ENCODE assay signal across 8 cellular contexts in genomic region chr1:45205000-45205909, GRCh38.
DNase-seq lines count a peak whose midpoint lies in the region; ATAC-seq and TF ChIP-seq lines count a peak whose summit lies in the region.

No MANE protein-coding gene starts in this region.

- peak overlapping the region; percentile 94 for H3K4me3 ChIP-seq in WERI-Rb-1 (ENCODE audit: low read depth, low read length)

- H3K27me3 ChIP-seq in WERI-Rb-1 (ENCODE audit: insufficient read depth, low read depth, severe bottlenecking) = no peaks in the 10 kb centered on the region

- H3K36me3 Mint-ChIP-seq in effector memory CD8-positive, alpha-beta T cell (ENCODE audit: insufficient read depth) = peaks cover 9% of the 10 kb centered on the region
- no peaks in the 10 kb centered on the region for H3K36me3 Mint-ChIP-seq in memory B cell

- H3K27ac Mint-ChIP-seq in effector memory CD8-positive, alpha-beta T cell = peak overlapping the region; percentile 46 to 79
- H3K27ac Mint-ChIP-seq in memory B cell = peak overlapping the region; percentile 7

- H3K4me1 Mint-ChIP-seq in effector memory CD8-positive, alpha-beta T cell (ENCODE audit: low read depth in 2 of 2) = peaks cover 13 to 20% of the 10 kb centered on the region in 2 donors
- peaks cover 14% of the 10 kb centered on the region for H3K4me1 Mint-ChIP-seq in memory B cell

- H3K9me3 ChIP-seq in WERI-Rb-1 (ENCODE audit: severe bottlenecking) = no peaks in the 10 kb centered on the region

- ATAC-seq in effector memory CD8-positive, alpha-beta T cell (replicated peaks) = peak; percentile 12
- ATAC-seq in memory B cell (ENCODE audit: low read depth) = no peak
- ATAC-seq in HG03135 (IDR thresholded peaks at IDR 0.05; ENCODE audit: unreplicated experiment) = no peak

- no peaks in the 10 kb centered on the region for H3K36me3 ChIP-seq in WERI-Rb-1

- in situ Hi-C loops in KBM-7 (cut with MboI; ENCODE audit: low pct_unique_long_range_greater_than_20kb, low sequenced_read_pairs) = no loop called here

- peak overlapping the region; percentile 16; the same call in 1 of the 2 replicates for H3K27ac ChIP-seq in WERI-Rb-1

- H3K27me3 Mint-ChIP-seq in effector memory CD8-positive, alpha-beta T cell = no peaks in the 10 kb centered on the region
- H3K27me3 Mint-ChIP-seq in memory B cell = peaks cover 4% of the 10 kb centered on the region

- peak; percentile 26 for DNase-seq in NCI-H345 (lab: John Stamatoyannopoulos, UW)
- no peak for DNase-seq in NCI-H345 treated with DMSO at 0.1 percent for 48 hours (lab: John Stamatoyannopoulos, UW; ENCODE audit: unreplicated experiment)
- peak; percentile 23 for DNase-seq in KBM-7
- peak; percentile 43 for DNase-seq in WERI-Rb-1
- peak in 1 of 3 experiments; percentile 1 for DNase-seq in effector memory CD8-positive, alpha-beta T cell
- peak in 1 of 2 donors; percentile 25 for DNase-seq in memory B cell (ENCODE audit: low spot score in 2 of 2)
- DNase-seq in superior temporal gyrus (ENCODE audit: extremely low spot score) = peak; percentile 58

- H3K4me3 Mint-ChIP-seq in effector memory CD8-positive, alpha-beta T cell = peak overlapping the region; percentile 77 to 84
- H3K4me3 Mint-ChIP-seq in memory B cell = peak overlapping the region; percentile 84

- TF ChIP-seq CTCF in WERI-Rb-1 (IDR thresholded peaks at IDR 0.05; ENCODE audit: low read depth, low read length) = no peak

- no peaks in the 10 kb centered on the region for H3K9me3 Mint-ChIP-seq in effector memory CD8-positive, alpha-beta T cell
- H3K9me3 Mint-ChIP-seq in memory B cell = no peaks in the 10 kb centered on the region
